29 cellular contexts compared by ENCODE assay signal in the genomic region with DNA sequence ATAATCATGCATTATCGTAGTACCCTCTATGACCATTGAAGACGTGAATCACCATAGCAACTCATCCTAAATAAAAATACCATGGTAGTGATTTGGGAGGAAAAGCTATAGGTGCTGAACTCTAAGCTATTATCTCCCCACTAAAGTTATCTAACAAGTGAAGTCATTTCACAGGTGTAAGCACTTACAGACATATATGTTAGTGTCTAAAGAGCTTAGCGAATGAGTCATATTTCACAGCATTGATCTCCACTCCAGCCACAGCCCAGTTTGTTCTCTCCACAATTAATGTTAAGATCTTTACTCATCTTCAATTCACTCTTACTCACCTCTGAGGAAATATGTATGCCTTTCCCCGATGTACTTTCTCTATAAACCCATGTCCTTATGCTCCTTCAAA. TPM values are rescaled to one million over a fixed set of nuclear protein-coding genes. Genes with fewer than 3 reads are reported as not detected.
DNase-seq lines count a peak whose midpoint lies in the region; ATAC-seq, FAIRE-seq and TF ChIP-seq lines count a peak whose summit lies in the region.
"Had no signal": no experiment of that assay in that cellular context is flagged by ENCODE, and none has a peak within 500 bp of the region (broad histone marks: within the 10 kb centered on the region; RNA-seq: fewer than 3 reads in every experiment).

No MANE protein-coding gene starts in this region.

- no peaks in the 10 kb centered on the region for H3K9me3 ChIP-seq in PC-3 (ENCODE audit: low read length)
- H3K9me3 ChIP-seq: BLaER1 treated with 17β-estradiol and CSF1 and Interleukin-3, amounts not matched to agents 10 nM and 100 nM had no signal

- POLR2A ChIA-PET in PC-3 (lab: Charles Lee; ENCODE audit: unreplicated experiment) = no interaction called here

- no peak overlapping the region for H3K9ac ChIP-seq in PC-3 (ENCODE audit: low read length)
- H3K9ac ChIP-seq: BLaER1 treated with 17β-estradiol and CSF1 and Interleukin-3, amounts not matched to agents 10 nM and 100 nM; KMS-11 had no signal

- FAIRE-seq in GM12892 (lab: Jason Lieb, UNC) (peak; percentile 54), bronchial epithelial cell (lab: Jason Lieb, UNC) (no peak)
- FAIRE-seq: A204.1, D721Med, GM12891, H1 had no signal

- H3K4me1 ChIP-seq in PC-3 (ENCODE audit: insufficient read depth, low read length) = 0 out of 2 replicates have a peak, but pooled peaks cover 6% of the 10 kb centered on the region

- H3K27me3 ChIP-seq in PC-3 (ENCODE audit: low read length) (no peaks in the 10 kb centered on the region), bronchial epithelial cell (ENCODE audit: control insufficient read depth, insufficient read depth, low read length) (no peaks in the 10 kb centered on the region)

- ATAC-seq in PC-3 (peak; percentile 60), GM21526 (IDR thresholded peaks at IDR 0.05; ENCODE audit: low FRiP score, unreplicated experiment) (no peak)
- ATAC-seq: Panc1 had no signal

- DNase-seq in GM12892 (ENCODE audit: insufficient read length) = no peak
- DNase-seq in PC-3 = peak; percentile 42
- DNase-seq in bronchial epithelial cell (ENCODE audit: low read depth) = peak; percentile 63
- DNase-seq in glomerular visceral epithelial cell (ENCODE audit: extremely low spot score) = peak; percentile 1
- no peak for DNase-seq in MV-4-11 (lab: John Stamatoyannopoulos, UW)
- DNase-seq in NCI-H526 treated with DMSO at 0.1 percent for 48 hours (lab: John Stamatoyannopoulos, UW) = no peak
- no peak for DNase-seq in KG1 (lab: John Stamatoyannopoulos, UW)
- DNase-seq: AML-193; CD4-positive, alpha-beta T cell; GDM1; HCEC 1CT; NCI-H1092; NCI-H1417 treated with DMSO at 0.1 percent for 48 hours; NCI-H1694 treated with DMSO at 0.1 percent for 48 hours; NCI-H2081; NCI-H2227 treated with DMSO at 0.1 percent for 48 hours; NCI-H69; SIG-M5 had no signal

- H3K36me3 ChIP-seq in PC-3 (ENCODE audit: low read depth, low read length) = no peaks in the 10 kb centered on the region
- H3K36me3 ChIP-seq in bronchial epithelial cell (ENCODE audit: control insufficient read depth, insufficient read depth, low read length) = no peaks in the 10 kb centered on the region
- H3K36me3 ChIP-seq: BLaER1 treated with 17β-estradiol and CSF1 and Interleukin-3, amounts not matched to agents 10 nM and 100 nM had no signal

- intact Hi-C loops in PC-3 (cut with micrococcal nuclease) = no loop called here

- no peaks in the 10 kb centered on the region for H3K9me2 ChIP-seq in PC-3 (replicated peaks; ENCODE audit: low read length)

- TF ChIP-seq CTCF in PC-3 (conservative IDR thresholded peaks at IDR 0.05; ENCODE audit: low read depth, low read length) (no peak), bronchial epithelial cell (IDR thresholded peaks at IDR 0.05; ENCODE audit: insufficient read depth, low read length, severe bottlenecking) (no peak)

- BruUV-seq in PC-3 (replicated peaks; lab: Mats Ljungman, UMichigan) = no TSS peak

- no peak for TF ChIP-seq POLR2A in GM12892 (IDR thresholded peaks at IDR 0.05; ENCODE audit: low read depth, low read length)

- H3K4me3 ChIP-seq in PC-3 (ENCODE audit: low read length) (no peak overlapping the region), bronchial epithelial cell (ENCODE audit: low read depth, low read length) (no peak overlapping the region)
- H3K4me3 ChIP-seq: BLaER1 treated with 17β-estradiol and CSF1 and Interleukin-3, amounts not matched to agents 10 nM and 100 nM; SK-N-MC had no signal

- CTCF ChIA-PET in PC-3 (lab: Charles Lee) = interaction anchor here (0.6 kb wide), 1 partner anchor 325 kb away, joined by 3 read pairs; no protein-coding TSS in a partner anchor

- no peak overlapping the region for H3K27ac ChIP-seq in PC-3 (ENCODE audit: low read length)
- H3K27ac ChIP-seq: BLaER1 treated with 17β-estradiol and CSF1 and Interleukin-3, amounts not matched to agents 10 nM and 100 nM; KMS-11; SK-N-MC had no signal

- no peak overlapping the region for H2AFZ ChIP-seq in PC-3 (ENCODE audit: low read length)

- no peaks in the 10 kb centered on the region for H4K20me1 ChIP-seq in PC-3 (ENCODE audit: low read length)
- H4K20me1 ChIP-seq: BLaER1 treated with 17β-estradiol and CSF1 and Interleukin-3, amounts not matched to agents 10 nM and 100 nM had no signal

- no peaks in the 10 kb centered on the region for H3K79me2 ChIP-seq in PC-3 (ENCODE audit: low read length)

- H3K4me2 ChIP-seq in PC-3 (ENCODE audit: low read length) = no peak overlapping the region
- H3K4me2 ChIP-seq: KMS-11 had no signal

- no peaks in the 10 kb centered on the region for H3F3A ChIP-seq in PC-3 (ENCODE audit: low read length, unreplicated experiment)

RNA-seq across cellular contexts. Expression of a gene that starts 57.0 kb away (rescaled TPM):
- polyA plus RNA-seq in GM12892 (2012; ENCODE audit: missing spikeins) = not detected
- not detected in 2 replicates for total RNA-seq in PC-3 (2014; rRNA removed)
- total RNA-seq in bronchial epithelial cell = not detected in 2 replicates
- total RNA-seq: CD4-positive, alpha-beta T cell; H1; NCI-H460 had no signal
- polyA plus RNA-seq: AG04450, H1 had no signal

Comparison
In these comparisons a context has a peak if more than half of its experiments do, and no peak if none do; other contexts are left out.
1. DNase-seq: peak in PC-3 (single experiment), bronchial epithelial cell (single experiment) and glomerular visceral epithelial cell (single experiment); none in GM12892 (single experiment), MV-4-11 (single experiment), NCI-H526 treated with DMSO at 0.1 percent for 48 hours (single experiment) and KG1 (single experiment).